In genomic region chr9:110619831-110620230, GRCh38 we compare ENCODE assay signal across 30 cellular contexts. TPM values are rescaled to one million over a fixed set of nuclear protein-coding genes. Genes with fewer than 3 reads are reported as not detected.
DNase-seq lines count a peak whose midpoint lies in the region; ATAC-seq lines count a peak whose summit lies in the region.
"Had no signal": no experiment of that assay in that cellular context is flagged by ENCODE, and none has a peak within 500 bp of the region (broad histone marks: within the 10 kb centered on the region; RNA-seq: fewer than 3 reads in every experiment).

No MANE protein-coding gene starts in this region.

- peak; percentile 55 for DNase-seq in EL
- DNase-seq in adipocyte (ENCODE audit: low read depth) = peak; percentile 14
- DNase-seq in fibroblast of gingiva (ENCODE audit: low read depth) = peak; percentile 43
- DNase-seq in stromal cell of bone marrow (ENCODE audit: low read depth) = peak; percentile 68
- DNase-seq in left lobe of liver (ENCODE audit: low spot score) = no peak
- DNase-seq in occipital lobe (lab: John Stamatoyannopoulos, UW) = no peak
- DNase-seq: ACHN; activated CD4-positive, alpha-beta T cell treated with anti-CD3 and anti-CD28 coated beads, Interleukin-2, amount 50 U/mL, for 1 hour; activated CD4-positive, CD25-positive, alpha-beta regulatory T cell; activated gamma-delta T cell; activated naive CD8-positive, alpha-beta T cell treated with anti-CD3 and anti-CD28 coated beads, Interleukin-2, amount 10 ng/mL, durations not matched to agents 7 days and 5 days; activated T-cell treated with anti-CD3 and anti-CD28 coated beads, Interleukin-2, amount 50 U/mL, for 24 hours; Caco-2; colonic mucosa; effector CD8-positive, alpha-beta T cell; foreskin melanocyte; heart left ventricle; kidney; NCI-H1436; NCI-H2081; NCI-H226; right lobe of liver; Right ventricle myocardium superior; stimulated activated naive CD8-positive, alpha-beta T cell treated with anti-CD3 and anti-CD28 coated beads, Interleukin-15, amount 100 ng/mL, for 72 hours; thyroid gland; uterus had no signal

- no peaks in the 10 kb centered on the region for H3K9me3 ChIP-seq in adipocyte (ENCODE audit: control insufficient read depth, low read length)
- H3K9me3 ChIP-seq: breast epithelium, Caco-2, colonic mucosa, heart left ventricle, prostate gland, right lobe of liver, thyroid gland, uterus had no signal

- peak overlapping the region; percentile 60 for H3K4me3 ChIP-seq in adipocyte (ENCODE audit: low read length)
- H3K4me3 ChIP-seq: breast epithelium, colonic mucosa, heart left ventricle, prostate gland, right lobe of liver, thyroid gland, uterus had no signal

- peaks cover 35% of the 10 kb centered on the region for H3K4me1 ChIP-seq in adipocyte (ENCODE audit: control insufficient read depth, insufficient read depth, low read length)
- H3K4me1 ChIP-seq: breast epithelium, Caco-2, colonic mucosa, prostate gland, right lobe of liver, thyroid gland, uterus had no signal

- ATAC-seq in left lobe of liver (no peak), HG03342 (IDR thresholded peaks at IDR 0.05; ENCODE audit: unreplicated experiment) (no peak)
- ATAC-seq: heart left ventricle; right lobe of liver; SK-N-SH treated with all-trans-retinoic acid at 6 μM for 48 hours; stimulated activated naive CD8-positive, alpha-beta T cell treated with anti-CD3 and anti-CD28 coated beads, Interleukin-15, amount 100 ng/mL, for 72 hours had no signal

- H3K9ac ChIP-seq in adipocyte (ENCODE audit: low read length) = peak overlapping the region; percentile 73

- H3K36me3 ChIP-seq in adipocyte (ENCODE audit: control insufficient read depth, insufficient read depth, low read length, severe bottlenecking) = no peaks in the 10 kb centered on the region
- H3K36me3 ChIP-seq: breast epithelium, colonic mucosa, heart left ventricle, prostate gland, right lobe of liver, thyroid gland, uterus had no signal

- no peaks in the 10 kb centered on the region for H3K27me3 ChIP-seq in adipocyte (replicated peaks; ENCODE audit: control insufficient read depth, insufficient read depth, low read length)
- H3K27me3 ChIP-seq: breast epithelium, colonic mucosa, heart left ventricle, right lobe of liver, thyroid gland, uterus had no signal

RNA-seq across cellular contexts. Expression of gene SVEP1, which starts 40.3 kb away (rescaled TPM):
- total RNA-seq in left lobe of liver = 1.7 TPM
- total RNA-seq in occipital lobe = 5.3 TPM
- total RNA-seq: activated naive CD8-positive, alpha-beta T cell treated with anti-CD3 and anti-CD28 coated beads, Interleukin-2, amount 10 ng/mL, durations not matched to agents 7 days and 5 days had no signal

RNA-seq across cellular contexts. Expression of gene MUSK, which starts 48.8 kb away (rescaled TPM):
- total RNA-seq in left lobe of liver (not detected), occipital lobe (0.16 TPM)
- total RNA-seq: activated naive CD8-positive, alpha-beta T cell treated with anti-CD3 and anti-CD28 coated beads, Interleukin-2, amount 10 ng/mL, durations not matched to agents 7 days and 5 days; Caco-2 had no signal

Comparison
In these comparisons a context has a peak if more than half of its experiments do, and no peak if none do; other contexts are left out.
1. DNase-seq: peak in EL (single experiment), adipocyte (single experiment), fibroblast of gingiva (single experiment) and stromal cell of bone marrow (single experiment); none in left lobe of liver (single experiment) and occipital lobe (single experiment).